15 cellular contexts compared by ENCODE assay signal in genomic region chr16:58503863-58504688, GRCh38. TPM values are rescaled to one million over a fixed set of nuclear protein-coding genes. Genes with fewer than 3 reads are reported as not detected.
"Had no signal": no experiment of that assay in that cellular context is flagged by ENCODE, and none has a peak within 500 bp of the region (broad histone marks: within the 10 kb centered on the region; RNA-seq: fewer than 3 reads in every experiment).

No MANE protein-coding gene starts in this region.

- H3K27me3 ChIP-seq: brain microvascular endothelial cell had no signal

- H3K36me3 ChIP-seq: brain microvascular endothelial cell, upper lobe of right lung had no signal

- H3K27ac ChIP-seq: brain microvascular endothelial cell, epithelial cell of prostate, SK-N-MC, upper lobe of right lung had no signal

- H3K9me3 ChIP-seq: upper lobe of right lung had no signal

- DNase-seq: activated CD4-positive, alpha-beta T cell treated with anti-CD3 and anti-CD28 coated beads, Interleukin-2, amount 50 U/mL, for 48 hours; activated naive CD4-positive, alpha-beta T cell; anterior cingulate cortex; brain microvascular endothelial cell; effector memory CD8-positive, alpha-beta T cell; foreskin melanocyte; natural killer cell; small intestine; stimulated activated CD4-positive, alpha-beta T cell treated with anti-CD3 and anti-CD28 coated beads, Interleukin-4, amount 100 ng/mL, for 4 hours; T-cell; T1000; upper lobe of right lung had no signal

- H3K4me3 ChIP-seq: SK-N-MC, upper lobe of right lung had no signal

- ATAC-seq: effector memory CD8-positive, alpha-beta T cell; natural killer cell; right cardiac atrium; T-cell; upper lobe of right lung had no signal

RNA-seq across cellular contexts. Expression of gene NDRG4, which starts 4.1 kb away (rescaled TPM):
- total RNA-seq: natural killer cell had no signal
